21 cellular contexts compared by ENCODE assay signal in genomic region chr12:132061641-132062430, GRCh38.
"Had no signal": no experiment of that assay in that cellular context is flagged by ENCODE, and none has a peak within 500 bp of the region (broad histone marks: within the 10 kb centered on the region; RNA-seq: fewer than 3 reads in every experiment).

No MANE protein-coding gene starts in this region.

- DNase-seq: activated CD4-positive, alpha-beta T cell treated with anti-CD3 and anti-CD28 coated beads for 1 hour; activated CD4-positive, alpha-beta T cell treated with anti-CD3 and anti-CD28 coated beads, Interleukin-2, amount 50 U/mL, for 48 hours; activated gamma-delta T cell treated with Interleukin-2 at 50 U/mL for 16 hours; activated T-cell treated with anti-CD3 and anti-CD28 coated beads, Interleukin-2, amount 50 U/mL, for 4 hours; amygdala; body of pancreas; caudate nucleus; colonic mucosa; esophagus squamous epithelium; glutamatergic neuron; kidney glomerular epithelial cell; mesenchymal stem cell; sigmoid colon; stimulated activated CD4-positive, alpha-beta T cell treated with anti-CD3 and anti-CD28 coated beads, Interleukin-12 subunit alpha, Interleukin-12 subunit beta, amount 100 ng/mL, for 4 hours; stimulated activated CD4-positive, alpha-beta T cell treated with anti-CD3 and anti-CD28 coated beads, Interleukin-2, amount 100 ng/mL, for 24 hours; T-cell; thyroid gland had no signal

- ATAC-seq: activated T-cell treated with anti-CD3 and anti-CD28 coated beads, Interleukin-2, amount 50 U/mL, for 4 hours; body of pancreas; stimulated activated memory B cell treated with anti-CD40 and anti-IgM and Interleukin-4, amounts not matched to agents 10 μg/mL and 1 μg/mL and 100 μg/mL, for 72 hours; T-cell had no signal

- H3K27me3 ChIP-seq: body of pancreas, colonic mucosa, esophagus squamous epithelium, sigmoid colon, thyroid gland, vagina had no signal

- H3K27ac Mint-ChIP-seq: activated naive CD8-positive, alpha-beta T cell; stimulated activated memory B cell treated with anti-CD40 and anti-IgM and Interleukin-4, amounts not matched to agents 10 μg/mL and 1 μg/mL and 100 μg/mL, for 72 hours; T-cell had no signal

- H3K9me3 ChIP-seq: body of pancreas, colonic mucosa, esophagus squamous epithelium, sigmoid colon, thyroid gland, vagina had no signal

- H3K9me3 Mint-ChIP-seq: activated T-cell treated with anti-CD3 and anti-CD28 coated beads, Interleukin-2, amount 50 U/mL, for 4 hours; natural killer cell treated with Interleukin-12 subunit alpha and Interleukin-12 subunit beta and Interleukin-15 and Interleukin-18, amount 100 ng/mL, for 72 hours; stimulated activated memory B cell treated with anti-CD40 and anti-IgM and Interleukin-4, amounts not matched to agents 10 μg/mL and 1 μg/mL and 100 μg/mL, for 72 hours; T-cell had no signal

- H3K27me3 Mint-ChIP-seq: activated naive CD8-positive, alpha-beta T cell; natural killer cell treated with Interleukin-12 subunit alpha and Interleukin-12 subunit beta and Interleukin-15 and Interleukin-18, amount 100 ng/mL, for 72 hours; stimulated activated memory B cell treated with anti-CD40 and anti-IgM and Interleukin-4, amounts not matched to agents 10 μg/mL and 1 μg/mL and 100 μg/mL, for 72 hours; T-cell had no signal

- H3K4me1 ChIP-seq: body of pancreas, colonic mucosa, esophagus squamous epithelium, vagina had no signal

- H3K4me3 Mint-ChIP-seq: activated naive CD8-positive, alpha-beta T cell; activated T-cell treated with anti-CD3 and anti-CD28 coated beads, Interleukin-2, amount 50 U/mL, for 4 hours; natural killer cell treated with Interleukin-12 subunit alpha and Interleukin-12 subunit beta and Interleukin-15 and Interleukin-18, amount 100 ng/mL, for 72 hours; stimulated activated memory B cell treated with anti-CD40 and anti-IgM and Interleukin-4, amounts not matched to agents 10 μg/mL and 1 μg/mL and 100 μg/mL, for 72 hours; T-cell had no signal

- H3K27ac ChIP-seq: body of pancreas, colonic mucosa, esophagus squamous epithelium, thyroid gland, vagina had no signal

- H3K4me3 ChIP-seq: body of pancreas, colonic mucosa, esophagus squamous epithelium, sigmoid colon, thyroid gland, vagina had no signal
